In genomic region chr15:91380114-91380513, GRCh38 we compare ENCODE assay signal across 1 cellular context.
TF ChIP-seq lines count a peak whose summit lies in the region.

No MANE protein-coding gene starts in this region.

TF ChIP-seq in HCT116, 20 proteins besides CTCF, POLR2A, EP300 and RAD21 (continued from another document):
- TF ChIP-seq ZBTB33 (IDR thresholded peaks at IDR 0.05; ENCODE audit: extremely low read depth, insufficient replicate concordance, low read length) (no peak), ZNF274 (IDR thresholded peaks at IDR 0.05; ENCODE audit: low read depth, low read length) (no peak)
TF ChIP-seq in HCT116: peak in this region for 0.
